In the genomic region with DNA sequence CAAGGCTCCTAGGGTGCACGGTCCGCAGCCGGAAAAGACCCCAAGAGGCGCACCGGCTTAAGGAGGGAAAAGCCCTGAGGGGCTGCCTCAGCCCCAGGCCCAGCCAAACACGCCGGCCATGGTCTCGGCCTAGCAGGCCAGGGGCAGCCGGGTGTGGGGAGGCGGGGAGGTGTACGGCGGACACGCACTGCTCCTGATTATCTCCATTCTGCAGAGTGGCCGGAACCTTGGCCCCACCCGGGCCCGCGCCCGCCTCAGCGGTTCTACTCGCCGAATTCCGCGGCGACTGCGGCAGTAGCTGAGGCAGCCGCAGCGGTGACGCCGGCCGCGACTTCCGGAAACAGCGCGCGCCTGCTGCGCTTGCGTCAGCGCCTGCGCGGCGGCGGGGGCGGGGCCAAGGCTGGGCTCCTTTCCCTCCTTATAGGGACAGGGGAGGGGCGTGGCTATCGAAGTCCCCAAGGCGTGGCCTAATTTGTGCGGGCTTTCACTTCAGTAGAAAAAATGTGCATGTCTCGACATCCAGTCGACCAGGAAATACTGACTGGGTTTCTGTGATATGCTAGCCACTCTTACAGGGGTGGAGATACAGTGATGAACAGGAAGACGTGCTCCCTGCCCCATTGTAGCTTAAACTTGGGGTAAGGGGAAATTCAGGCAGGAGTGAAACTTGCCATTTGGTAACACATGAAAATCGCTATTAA, we compare ENCODE assay signal across 8 cellular contexts. TPM values are rescaled to one million over a fixed set of nuclear protein-coding genes. Genes with fewer than 3 reads are reported as not detected.
A peak's percentile ranks its signal among the peaks of the same experiment; 100 is the strongest.
DNase-seq lines count a peak whose midpoint lies in the region; ATAC-seq and TF ChIP-seq lines count a peak whose summit lies in the region.

A gene with protein sequence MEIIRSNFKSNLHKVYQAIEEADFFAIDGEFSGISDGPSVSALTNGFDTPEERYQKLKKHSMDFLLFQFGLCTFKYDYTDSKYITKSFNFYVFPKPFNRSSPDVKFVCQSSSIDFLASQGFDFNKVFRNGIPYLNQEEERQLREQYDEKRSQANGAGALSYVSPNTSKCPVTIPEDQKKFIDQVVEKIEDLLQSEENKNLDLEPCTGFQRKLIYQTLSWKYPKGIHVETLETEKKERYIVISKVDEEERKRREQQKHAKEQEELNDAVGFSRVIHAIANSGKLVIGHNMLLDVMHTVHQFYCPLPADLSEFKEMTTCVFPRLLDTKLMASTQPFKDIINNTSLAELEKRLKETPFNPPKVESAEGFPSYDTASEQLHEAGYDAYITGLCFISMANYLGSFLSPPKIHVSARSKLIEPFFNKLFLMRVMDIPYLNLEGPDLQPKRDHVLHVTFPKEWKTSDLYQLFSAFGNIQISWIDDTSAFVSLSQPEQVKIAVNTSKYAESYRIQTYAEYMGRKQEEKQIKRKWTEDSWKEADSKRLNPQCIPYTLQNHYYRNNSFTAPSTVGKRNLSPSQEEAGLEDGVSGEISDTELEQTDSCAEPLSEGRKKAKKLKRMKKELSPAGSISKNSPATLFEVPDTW (minus strand): TSS at position 342 of the 701 bp plus-strand sequence. CDS start 135 bp downstream, at position 207.

- H3K9me3 Mint-ChIP-seq in Calu3 (ENCODE audit: low read depth, unreplicated experiment) (peaks cover 3% of the 10 kb centered on the region), IgD-negative memory B cell (peaks cover 0 to 2% (median 0%) of the 10 kb centered on the region in 3 donors)

- intact Hi-C loops in Calu3 (cut with micrococcal nuclease; ENCODE audit: unreplicated experiment) = loop anchor here (5.0 kb wide), 1 partner anchor 83 kb away; no protein-coding TSS in a partner anchor

- H3K27ac Mint-ChIP-seq in Calu3 (ENCODE audit: unreplicated experiment) (peak within 1 kb of the TSS; percentile 83), IgD-negative memory B cell (peak within 1 kb of the TSS; percentile 94 to 98 (median 97))

- peak; percentile 49 for ATAC-seq in GM21526 (IDR thresholded peaks at IDR 0.05; ENCODE audit: low FRiP score, unreplicated experiment)

- H3K36me3 Mint-ChIP-seq in Calu3 (ENCODE audit: insufficient read depth, unreplicated experiment) = peaks cover 91% of the 10 kb centered on the region
- peaks cover 2% of the 10 kb centered on the region for H3K36me3 Mint-ChIP-seq in IgD-negative memory B cell

- DNase-seq in Calu3 (peak; percentile 99), OCI-M1 (lab: John Stamatoyannopoulos, UW) (peak; percentile 99), activated T-cell treated with anti-CD3 and anti-CD28 coated beads for 24 hours (ENCODE audit: low read depth) (peak; percentile 97), epidermal melanocyte (ENCODE audit: insufficient read length, low spot score) (peak; percentile 86), middle frontal gyrus (ENCODE audit: extremely low spot score, low spot score) (peak; percentile 90)
- DNase-seq in stimulated activated CD8-positive, alpha-beta memory T cell treated with anti-CD3 and anti-CD28 coated beads, Interleukin-2, amount 100 ng/mL, for 1 hour (ENCODE audit: low read depth in 2 of 2) = peak; percentile 96 to 98

- H3K27me3 Mint-ChIP-seq in Calu3 (ENCODE audit: unreplicated experiment) (no peaks in the 10 kb centered on the region), IgD-negative memory B cell (no peaks in the 10 kb centered on the region)

- no TSS peak for BruUV-seq in Calu3 (replicated peaks; lab: Mats Ljungman, UMichigan)

- H3K4me3 Mint-ChIP-seq in Calu3 (ENCODE audit: low read depth, unreplicated experiment) (peak within 1 kb of the TSS; percentile 83), IgD-negative memory B cell (peak within 1 kb of the TSS; percentile 90 to 100 (median 98))

- CTCF ChIA-PET in Calu3 (lab: Charles Lee) = interaction anchor here (0.5 to 1.2 kb wide), 3 partner anchors 11 to 710 kb away, joined by 3 read pairs; a partner anchor contains a TSS

- H3K4me1 Mint-ChIP-seq in Calu3 (ENCODE audit: low read depth, unreplicated experiment) (peaks cover 33% of the 10 kb centered on the region), IgD-negative memory B cell (peaks cover 26 to 39% (median 29%) of the 10 kb centered on the region in 3 donors)

- no peak for TF ChIP-seq CTCF in Calu3 (IDR thresholded peaks at IDR 0.05; ENCODE audit: unreplicated experiment)

RNA-seq across cellular contexts. Expression of the gene that starts here (rescaled TPM):
- 54.8 and 59.1 TPM in 2 replicates for total RNA-seq in Calu3 (2022)
- 53.5 TPM for polyA plus RNA-seq in IgD-negative memory B cell

Comparison
In these comparisons a context has a peak if more than half of its experiments do, and no peak if none do; other contexts are left out.
1. Peak in every context shown above with its lines: DNase-seq and ATAC-seq.